ENCODE assay signal across 14 cellular contexts in genomic region chr5:133896446-133896845, GRCh38.
DNase-seq lines count a peak whose midpoint lies in the region; ATAC-seq, FAIRE-seq and TF ChIP-seq lines count a peak whose summit lies in the region.
"Had no signal": no experiment of that assay in that cellular context is flagged by ENCODE, and none has a peak within 500 bp of the region (broad histone marks: within the 10 kb centered on the region; RNA-seq: fewer than 3 reads in every experiment).

No MANE protein-coding gene starts in this region.

- H3K27ac ChIP-seq in spleen, result no peak overlapping the region
- H3K27ac ChIP-seq: A549, HL-60 had no signal

- H3K4me3 Mint-ChIP-seq in activated T-helper 2 cell treated with anti-CD3 and anti-CD28 coated beads, Interferon-gamma antibody, Interleukin-2, Interleukin-4, amounts not matched to agents 10 μg/mL and 5 μg/mL and 100 μg/mL, durations not matched to agents 14 hours and 24 hours and 36 hours (ENCODE audit: low read depth), result no peak overlapping the region
- H3K4me3 Mint-ChIP-seq: CD4-positive, CD25-positive, alpha-beta regulatory T cell had no signal

- no peaks in the 10 kb centered on the region for H3K4me1 Mint-ChIP-seq in activated T-helper 2 cell treated with anti-CD3 and anti-CD28 coated beads, Interferon-gamma antibody, Interleukin-2, Interleukin-4, amounts not matched to agents 10 μg/mL and 5 μg/mL and 100 μg/mL, durations not matched to agents 14 hours and 24 hours and 36 hours (ENCODE audit: low read depth)
- H3K4me1 Mint-ChIP-seq: CD4-positive, CD25-positive, alpha-beta regulatory T cell had no signal

- peaks cover 0 to 7% (median 0%) of the 10 kb centered on the region in 6 donors for H3K4me1 ChIP-seq in spleen
- H3K4me1 ChIP-seq: A549, HAP-1 had no signal

- H3K4me3 ChIP-seq in spleen, result no peak overlapping the region
- H3K4me3 ChIP-seq: A549, HAP-1, K562 had no signal

- no peak for ATAC-seq in GM19035 (IDR thresholded peaks at IDR 0.05; ENCODE audit: unreplicated experiment)
- ATAC-seq: A549, K562 had no signal

- no peak overlapping the region for H3K27ac Mint-ChIP-seq in activated T-helper 2 cell treated with anti-CD3 and anti-CD28 coated beads, Interferon-gamma antibody, Interleukin-2, Interleukin-4, amounts not matched to agents 10 μg/mL and 5 μg/mL and 100 μg/mL, durations not matched to agents 14 hours and 24 hours and 36 hours
- H3K27ac Mint-ChIP-seq: CD4-positive, CD25-positive, alpha-beta regulatory T cell had no signal

- TF ChIP-seq CTCF in spleen (IDR thresholded peaks at IDR 0.05 in 8 of 11, conservative IDR thresholded peaks at IDR 0.05 in 3 of 11), result no peak

- DNase-seq in GM12891 (ENCODE audit: insufficient read length, low spot score) (no peak), RPMI8226 (peak; percentile 50), spleen (peak; percentile 25), dedifferentiated amniotic fluid mesenchymal stem cell (ENCODE audit: extremely low spot score) (no peak)
- DNase-seq in activated T-helper 2 cell treated with anti-CD3 and anti-CD28 coated beads, Interferon-gamma antibody, Interleukin-2, Interleukin-4, amounts not matched to agents 10 μg/mL and 5 μg/mL and 100 μg/mL, durations not matched to agents 14 hours and 24 hours and 36 hours (ENCODE audit: low spot score), result no peak
- DNase-seq: CD4-positive, CD25-positive, alpha-beta regulatory T cell; DMS53 had no signal

- intact Hi-C loops in spleen (cut with DNase I; ENCODE audit: low total_unique reads), result no loop called here
- intact Hi-C loops in activated T-helper 2 cell treated with anti-CD3 and anti-CD28 coated beads, Interferon-gamma antibody, Interleukin-2, Interleukin-4, amounts not matched to agents 10 μg/mL and 5 μg/mL and 100 μg/mL, durations not matched to agents 14 hours and 24 hours and 36 hours (cut with micrococcal nuclease), result no loop called here

- H3K9me3 Mint-ChIP-seq in activated T-helper 2 cell treated with anti-CD3 and anti-CD28 coated beads, Interferon-gamma antibody, Interleukin-2, Interleukin-4, amounts not matched to agents 10 μg/mL and 5 μg/mL and 100 μg/mL, durations not matched to agents 14 hours and 24 hours and 36 hours, result no peaks in the 10 kb centered on the region

- H3K27me3 Mint-ChIP-seq in activated T-helper 2 cell treated with anti-CD3 and anti-CD28 coated beads, Interferon-gamma antibody, Interleukin-2, Interleukin-4, amounts not matched to agents 10 μg/mL and 5 μg/mL and 100 μg/mL, durations not matched to agents 14 hours and 24 hours and 36 hours (ENCODE audit: low read depth), result peaks cover 3% of the 10 kb centered on the region

- no peaks in the 10 kb centered on the region for H3K9me3 ChIP-seq in spleen
- H3K9me3 ChIP-seq: A549, HAP-1 had no signal

- H3K27me3 ChIP-seq in spleen (replicated peaks in 1 of 7), result no peaks in the 10 kb centered on the region

- FAIRE-seq in GM12891 (lab: Jason Lieb, UNC), result peak; percentile 68
- FAIRE-seq: A549, GM19239, H1, K562 had no signal

- no peaks in the 10 kb centered on the region for H3K36me3 Mint-ChIP-seq in activated T-helper 2 cell treated with anti-CD3 and anti-CD28 coated beads, Interferon-gamma antibody, Interleukin-2, Interleukin-4, amounts not matched to agents 10 μg/mL and 5 μg/mL and 100 μg/mL, durations not matched to agents 14 hours and 24 hours and 36 hours (ENCODE audit: low read depth)
- H3K36me3 Mint-ChIP-seq: CD4-positive, CD25-positive, alpha-beta regulatory T cell had no signal

- TF ChIP-seq POLR2A in GM12891 (IDR thresholded peaks at IDR 0.05; ENCODE audit: low read depth, low read length), result no peak
- no peak for TF ChIP-seq POLR2A in spleen (IDR thresholded peaks at IDR 0.05)

- H3K36me3 ChIP-seq in spleen, result no peaks in the 10 kb centered on the region
- H3K36me3 ChIP-seq: HAP-1 had no signal

- WGBS in spleen, 5 donors, result 87 to 97% (median 92%) methylated on average over 6 of the region's 6 CpGs

TF ChIP-seq in GM12891, 5 proteins besides CTCF, POLR2A, EP300 and RAD21:
- no peak for TF ChIP-seq POLR2AphosphoS5 (IDR thresholded peaks at IDR 0.05; ENCODE audit: low read depth, low read length)

Comparison
In these comparisons a context has a peak if more than half of its experiments do, and no peak if none do; other contexts are left out.
1. DNase-seq: peak in RPMI8226 (single experiment) and spleen (single experiment); none in GM12891 (single experiment), dedifferentiated amniotic fluid mesenchymal stem cell (single experiment) and activated T-helper 2 cell treated with anti-CD3 and anti-CD28 coated beads, Interferon-gamma antibody, Interleukin-2, Interleukin-4, amounts not matched to agents 10 μg/mL and 5 μg/mL and 100 μg/mL, durations not matched to agents 14 hours and 24 hours and 36 hours (single experiment).